11 cellular contexts compared by ENCODE assay signal in genomic region chr11:63858628-63859550, GRCh38. TPM values are rescaled to one million over a fixed set of nuclear protein-coding genes. Genes with fewer than 3 reads are reported as not detected.
DNase-seq lines count a peak whose midpoint lies in the region; ATAC-seq, FAIRE-seq and TF ChIP-seq lines count a peak whose summit lies in the region.
"Had no signal": no experiment of that assay in that cellular context is flagged by ENCODE, and none has a peak within 500 bp of the region (broad histone marks: within the 10 kb centered on the region; RNA-seq: fewer than 3 reads in every experiment).

No MANE protein-coding gene starts in this region.

- peaks cover 0 to 42% (median 8%) of the 10 kb centered on the region in 3 donors for H3K36me3 Mint-ChIP-seq in naive thymus-derived CD8-positive, alpha-beta T cell

- no TSS peak for BruUV-seq in endothelial cell of umbilical vein (replicated peaks; lab: Mats Ljungman, UMichigan)

- peak overlapping the region in 7 of 11 experiments; percentile 14 to 76 (median 38); a peak in 12 of 22 replicates for H3K4me2 ChIP-seq in BLaER1 treated with 17β-estradiol and CSF1 and Interleukin-3, amounts not matched to agents 10 nM and 100 nM
- no peak overlapping the region for H3K4me2 ChIP-seq in endothelial cell of umbilical vein (ENCODE audit: insufficient read depth, low read length)

- H3K27ac ChIP-seq in BLaER1 treated with 17β-estradiol and CSF1 and Interleukin-3, amounts not matched to agents 10 nM and 100 nM = peak overlapping the region in 5 of 11 experiments; percentile 17 to 61 (median 34); a peak in 7 of 22 replicates
- H3K27ac ChIP-seq in endothelial cell of umbilical vein (ENCODE audit: insufficient read depth, low read depth, low read length) = peak overlapping the region; percentile 28

- no peak overlapping the region for H3K4me3 ChIP-seq in BLaER1 treated with 17β-estradiol and CSF1 and Interleukin-3, amounts not matched to agents 10 nM and 100 nM
- no peak overlapping the region for H3K4me3 ChIP-seq in endothelial cell of umbilical vein (replicated peaks in 1 of 3; ENCODE audit: insufficient read depth in 1 of 3, low read depth in 1 of 3, low read length in 3 of 3)

- H3K9me3 ChIP-seq in BLaER1 treated with 17β-estradiol and CSF1 and Interleukin-3, amounts not matched to agents 10 nM and 100 nM (replicated peaks in 1 of 11) = no peaks in the 10 kb centered on the region
- no peaks in the 10 kb centered on the region for H3K9me3 ChIP-seq in endothelial cell of umbilical vein (replicated peaks; ENCODE audit: control insufficient read depth, insufficient read depth, low read length)

- TF ChIP-seq CTCF in endothelial cell of umbilical vein (IDR thresholded peaks at IDR 0.05; ENCODE audit: extremely low read depth in 1 of 2, insufficient read depth in 1 of 2, low read depth in 1 of 2, low read length in 2 of 2) = no peak

- peak overlapping the region in 1 of 11 experiments; percentile 25; a peak in 1 of 22 replicates for H3K9ac ChIP-seq in BLaER1 treated with 17β-estradiol and CSF1 and Interleukin-3, amounts not matched to agents 10 nM and 100 nM
- no peak overlapping the region for H3K9ac ChIP-seq in endothelial cell of umbilical vein (replicated peaks; ENCODE audit: extremely low read depth, insufficient read depth, low read length)

- dilution Hi-C loops in endothelial cell of umbilical vein (cut with MboI; ENCODE audit: extremely low pct_ligation_motif_present, low sequenced_read_pairs) = no loop called here

- no peak for TF ChIP-seq POLR2A in endothelial cell of umbilical vein (IDR thresholded peaks at IDR 0.05; ENCODE audit: low read depth, low read length)

- H3K4me1 Mint-ChIP-seq in naive thymus-derived CD8-positive, alpha-beta T cell = peaks cover 12 to 68% (median 41%) of the 10 kb centered on the region in 4 donors

- no peaks in the 10 kb centered on the region for H3K9me3 Mint-ChIP-seq in naive thymus-derived CD8-positive, alpha-beta T cell

- H4K20me1 ChIP-seq in BLaER1 treated with 17β-estradiol and CSF1 and Interleukin-3, amounts not matched to agents 10 nM and 100 nM = peaks cover 26 to 99% (median 51%) of the 10 kb centered on the region in 11 experiments; a peak in 17 of 22 replicates
- H4K20me1 ChIP-seq in endothelial cell of umbilical vein (replicated peaks; ENCODE audit: control insufficient read depth, extremely low read depth, insufficient read depth, low read length) = no peaks in the 10 kb centered on the region

- H3K27ac Mint-ChIP-seq in naive thymus-derived CD8-positive, alpha-beta T cell = peak overlapping the region in 8 of 10 donors; percentile 9 to 75 (median 46)

- H3K36me3 ChIP-seq in BLaER1 treated with 17β-estradiol and CSF1 and Interleukin-3, amounts not matched to agents 10 nM and 100 nM = peaks cover 31 to 67% (median 53%) of the 10 kb centered on the region in 11 experiments
- peaks cover 0 to 5% of the 10 kb centered on the region in 2 experiments for H3K36me3 ChIP-seq in endothelial cell of umbilical vein (ENCODE audit: control insufficient read depth in 2 of 2, extremely low read depth in 1 of 2, insufficient read depth in 2 of 2, low read length in 2 of 2)

- CTCF ChIA-PET in endothelial cell of umbilical vein (lab: Charles Lee) = interaction anchor here (1.1 to 1.7 kb wide), 4 partner anchors 12 to 21 kb away, joined by 3 to 6 read pairs (median 4); partner anchors contain the start of gene MARK2

- H2AFZ ChIP-seq in endothelial cell of umbilical vein (ENCODE audit: low read depth, low read length) = no peak overlapping the region

- ATAC-seq in naive thymus-derived CD8-positive, alpha-beta T cell = no peak
- ATAC-seq in GM21737 (IDR thresholded peaks at IDR 0.05; ENCODE audit: unreplicated experiment) = no peak

- H3K4me1 ChIP-seq in BLaER1 treated with 17β-estradiol and CSF1 and Interleukin-3, amounts not matched to agents 10 nM and 100 nM = peaks cover 19 to 94% (median 44%) of the 10 kb centered on the region in 10 experiments
- H3K4me1 ChIP-seq in endothelial cell of umbilical vein (ENCODE audit: control insufficient read depth, extremely low read depth, insufficient read depth, low read length) = peaks cover 11% of the 10 kb centered on the region

- DNase-seq in NOMO-1 treated with DMSO at 0.1 percent for 48 hours (lab: John Stamatoyannopoulos, UW; ENCODE audit: unreplicated experiment) (peak; percentile 87), endothelial cell of umbilical vein (ENCODE audit: low read depth, low spot score) (peak; percentile 80), putamen (ENCODE audit: low spot score) (no peak), DMS 273 (lab: John Stamatoyannopoulos, UW; ENCODE audit: unreplicated experiment) (no peak)
- DNase-seq in naive thymus-derived CD8-positive, alpha-beta T cell = no peak
- no peak for DNase-seq in effector CD8-positive, alpha-beta T cell (lab: John Stamatoyannopoulos, UW)
- DNase-seq: activated CD4-positive, alpha-beta T cell treated with anti-CD3 and anti-CD28 coated beads for 4 hours; NCI-H345 had no signal

- H3K4me3 Mint-ChIP-seq in naive thymus-derived CD8-positive, alpha-beta T cell = no peak overlapping the region

- POLR2A ChIA-PET in endothelial cell of umbilical vein (lab: Charles Lee) = no interaction called here
- POLR2A ChIA-PET in naive thymus-derived CD8-positive, alpha-beta T cell (lab: Charles Lee) = interaction anchor here (0.6 to 0.9 kb wide), 2 partner anchors 59 to 114 kb away, joined by 3 to 4 read pairs; no protein-coding TSS in a partner anchor

- H3K27me3 ChIP-seq in BLaER1 treated with 17β-estradiol and CSF1 and Interleukin-3, amounts not matched to agents 10 nM and 100 nM = no peaks in the 10 kb centered on the region
- H3K27me3 ChIP-seq in endothelial cell of umbilical vein (ENCODE audit: control insufficient read depth in 2 of 2, insufficient read depth in 2 of 2, low read length in 2 of 2) = no peaks in the 10 kb centered on the region

- FAIRE-seq in endothelial cell of umbilical vein (lab: Jason Lieb, UNC) = peak; percentile 79
- FAIRE-seq: colon had no signal

- H3K79me2 ChIP-seq in endothelial cell of umbilical vein (ENCODE audit: control insufficient read depth, insufficient read depth, low read length) = peaks cover 44% of the 10 kb centered on the region

- no peaks in the 10 kb centered on the region for H3K9me1 ChIP-seq in endothelial cell of umbilical vein (replicated peaks; ENCODE audit: control insufficient read depth, extremely low read depth, insufficient read depth, low read length)

- intact Hi-C loops in endothelial cell of umbilical vein (cut with micrococcal nuclease) = loop anchor here (2.0 kb wide), 1 partner anchor 14 kb away; no protein-coding TSS in a partner anchor

- H3K27me3 Mint-ChIP-seq in naive thymus-derived CD8-positive, alpha-beta T cell = no peaks in the 10 kb centered on the region

TF ChIP-seq in endothelial cell of umbilical vein, 7 proteins besides CTCF, POLR2A, EP300 and RAD21:
- TF ChIP-seq JUN (IDR thresholded peaks at IDR 0.05; ENCODE audit: borderline replicate concordance, insufficient read depth, insufficient read length, low read depth) (peak; percentile 13), POLR2AphosphoS5 (IDR thresholded peaks at IDR 0.05; ENCODE audit: insufficient read depth, low read depth, low read length) (no peak), FOS (IDR thresholded peaks at IDR 0.05; ENCODE audit: borderline replicate concordance, insufficient read depth, low read length) (peak; percentile 6), EZH2 (IDR thresholded peaks at IDR 0.05; ENCODE audit: borderline replicate concordance, low read depth, low read length, severe bottlenecking) (no peak), GATA2 (IDR thresholded peaks at IDR 0.05; ENCODE audit: insufficient read depth, insufficient read length, low read depth, low read length) (no peak)

RNA-seq across cellular contexts. Expression of gene MARK2, which starts 20.0 kb away (rescaled TPM):
- 33.4 and 34.7 TPM in 2 replicates for total RNA-seq in endothelial cell of umbilical vein
- 16.6 and 16.7 TPM in 2 replicates for polyA plus RNA-seq in endothelial cell of umbilical vein
- 19.1 and 19.9 TPM in 2 replicates for polyA plus RNA-seq in endothelial cell of umbilical vein (2011; cell fraction: cytosol; rRNA removed)
- polyA plus RNA-seq in endothelial cell of umbilical vein (2011; cell fraction: nucleus; rRNA removed) = 23.1 and 28.7 TPM in 2 replicates
- 19.7 and 21.0 TPM in 2 replicates for polyA plus RNA-seq in endothelial cell of umbilical vein (2012)
- polyA minus RNA-seq in endothelial cell of umbilical vein = 18.3 and 34.6 TPM in 2 replicates
- 45.0 TPM for polyA minus RNA-seq in endothelial cell of umbilical vein (2011; cell fraction: cytosol; rRNA and poly(A)+ RNA removed)
- 14.6 and 18.9 TPM in 2 replicates for polyA minus RNA-seq in endothelial cell of umbilical vein (2011; cell fraction: nucleus; rRNA and poly(A)+ RNA removed)
- total RNA-seq in naive thymus-derived CD8-positive, alpha-beta T cell = 10 to 100 TPM; 64.8 to 74.5 TPM
- polyA plus RNA-seq in naive thymus-derived CD8-positive, alpha-beta T cell = 10 to 100 TPM; 37.0 to 57.0 (median 40.3) TPM

RNA-seq across cellular contexts. Expression of gene SPINDOC, which starts 45.6 kb away (rescaled TPM):
- 51.5 and 54.5 TPM in 2 replicates for total RNA-seq in endothelial cell of umbilical vein
- polyA plus RNA-seq in endothelial cell of umbilical vein = 29.4 and 33.8 TPM in 2 replicates
- polyA plus RNA-seq in endothelial cell of umbilical vein (2011; cell fraction: cytosol; rRNA removed) = 28.8 and 40.1 TPM in 2 replicates
- polyA plus RNA-seq in endothelial cell of umbilical vein (2011; cell fraction: nucleus; rRNA removed) = 25.6 and 28.9 TPM in 2 replicates
- polyA plus RNA-seq in endothelial cell of umbilical vein (2012) = 38.6 and 39.9 TPM in 2 replicates
- 12.0 and 19.1 TPM in 2 replicates for polyA minus RNA-seq in endothelial cell of umbilical vein
- polyA minus RNA-seq in endothelial cell of umbilical vein (2011; cell fraction: cytosol; rRNA and poly(A)+ RNA removed) = 26.4 TPM
- 6.8 and 10.4 TPM in 2 replicates for polyA minus RNA-seq in endothelial cell of umbilical vein (2011; cell fraction: nucleus; rRNA and poly(A)+ RNA removed)
- 10 to 100 TPM; 11.0 to 13.0 TPM for total RNA-seq in naive thymus-derived CD8-positive, alpha-beta T cell
- polyA plus RNA-seq in naive thymus-derived CD8-positive, alpha-beta T cell = under 1 TPM; 0.47 to 0.66 (median 0.49) TPM

RNA-seq across cellular contexts. Expression of gene RCOR2, which starts 58.1 kb away (rescaled TPM):
- total RNA-seq in endothelial cell of umbilical vein = 0.13 and 1.7 TPM in 2 replicates
- 0.43 and 0.63 TPM in 2 replicates for polyA plus RNA-seq in endothelial cell of umbilical vein
- 0.45 and 0.59 TPM in 2 replicates for polyA plus RNA-seq in endothelial cell of umbilical vein (2011; cell fraction: cytosol; rRNA removed)
- 0.59 and 0.66 TPM in 2 replicates for polyA plus RNA-seq in endothelial cell of umbilical vein (2011; cell fraction: nucleus; rRNA removed)
- polyA plus RNA-seq in endothelial cell of umbilical vein (2012) = 0.28 and 0.30 TPM in 2 replicates
- 0.36 and 0.70 TPM in 2 replicates for polyA minus RNA-seq in endothelial cell of umbilical vein
- polyA minus RNA-seq in endothelial cell of umbilical vein (2011; cell fraction: cytosol; rRNA and poly(A)+ RNA removed) = 1.3 TPM
- polyA minus RNA-seq in endothelial cell of umbilical vein (2011; cell fraction: nucleus; rRNA and poly(A)+ RNA removed) = 0.24 TPM in 1 of 2 replicates, not detected in the other
- total RNA-seq in naive thymus-derived CD8-positive, alpha-beta T cell = not detected
- under 1 TPM in 1 of 3 donors, not detected in 2; 0.14 TPM for polyA plus RNA-seq in naive thymus-derived CD8-positive, alpha-beta T cell

Comparison
In these comparisons a context has a peak if more than half of its experiments do, and no peak if none do; other contexts are left out.
1. DNase-seq: peak in NOMO-1 treated with DMSO at 0.1 percent for 48 hours (single experiment) and endothelial cell of umbilical vein (single experiment); none in naive thymus-derived CD8-positive, alpha-beta T cell (0 of 10), putamen (single experiment), effector CD8-positive, alpha-beta T cell (single experiment) and DMS 273 (single experiment).